ENCODE assay signal across 18 cellular contexts in genomic region chr12:727321-727720, GRCh38. TPM values are rescaled to one million over a fixed set of nuclear protein-coding genes. Genes with fewer than 3 reads are reported as not detected.
DNase-seq lines count a peak whose midpoint lies in the region; ATAC-seq and TF ChIP-seq lines count a peak whose summit lies in the region.
"Had no signal": no experiment of that assay in that cellular context is flagged by ENCODE, and none has a peak within 500 bp of the region (broad histone marks: within the 10 kb centered on the region; RNA-seq: fewer than 3 reads in every experiment).

No MANE protein-coding gene starts in this region.

- no peak overlapping the region for H2AFZ ChIP-seq in trophoblast cell (ENCODE audit: insufficient read depth, low read length, poor library complexity)

- no CpG with 5 or more reads among the region's 6 CpGs for WGBS in trophoblast cell (ENCODE audit: extremely low coverage, insufficient coverage, insufficient read length)

- H3K4me3 ChIP-seq in brain microvascular endothelial cell (ENCODE audit: low read depth, low read length) (no peak overlapping the region), trophoblast cell (ENCODE audit: low read depth, low read length) (no peak overlapping the region)

- H3K18ac ChIP-seq in trophoblast cell (ENCODE audit: low read length) = no peak overlapping the region

- H4K12ac ChIP-seq in trophoblast cell (ENCODE audit: low read depth, low read length) = no peak overlapping the region

- H4K91ac ChIP-seq in trophoblast cell (ENCODE audit: low read depth, low read length) = no peak overlapping the region

- H3K4me3 Mint-ChIP-seq in activated CD8-positive, alpha-beta memory T cell treated with anti-CD3 and anti-CD28 coated beads, Interleukin-2, amount 10 ng/mL, durations not matched to agents 7 days and 5 days = no peak overlapping the region
- H3K4me3 Mint-ChIP-seq: activated CD4-positive, alpha-beta T cell treated with anti-CD3 and anti-CD28 coated beads for 36 hours; activated naive CD4-positive, alpha-beta T cell treated with anti-CD3 and anti-CD28 coated beads, Interleukin-2, amount 10 ng/mL, durations not matched to agents 7 days and 5 days; CD14-positive monocyte; natural killer cell treated with Interleukin-12 subunit alpha and Interleukin-12 subunit beta and Interleukin-15 and Interleukin-18, amount 100 ng/mL, for 72 hours; stimulated activated naive CD8-positive, alpha-beta T cell treated with anti-CD3 and anti-CD28 coated beads, Interleukin-15, Interleukin-2, amounts not matched to agents 100 ng/mL and 50 ng/mL, for 24 hours had no signal

- no peak overlapping the region for H3K27ac Mint-ChIP-seq in activated CD8-positive, alpha-beta memory T cell treated with anti-CD3 and anti-CD28 coated beads, Interleukin-2, amount 10 ng/mL, durations not matched to agents 7 days and 5 days
- H3K27ac Mint-ChIP-seq: activated CD4-positive, alpha-beta T cell treated with anti-CD3 and anti-CD28 coated beads for 36 hours; natural killer cell treated with Interleukin-12 subunit alpha and Interleukin-12 subunit beta and Interleukin-15 and Interleukin-18, amount 100 ng/mL, for 72 hours had no signal

- in situ Hi-C loops in brain microvascular endothelial cell (cut with HindIII; ENCODE audit: low pct_ligation_motif_present, low sequenced_read_pairs) = no loop called here

- ATAC-seq in activated CD8-positive, alpha-beta memory T cell treated with anti-CD3 and anti-CD28 coated beads, Interleukin-2, amount 10 ng/mL, durations not matched to agents 7 days and 5 days = no peak
- ATAC-seq: activated CD4-positive, alpha-beta T cell treated with anti-CD3 and anti-CD28 coated beads for 36 hours; HCT116; natural killer cell treated with Interleukin-12 subunit alpha and Interleukin-12 subunit beta and Interleukin-15 and Interleukin-18, amount 100 ng/mL, for 72 hours had no signal

- no peak overlapping the region for H2BK12ac ChIP-seq in trophoblast cell (ENCODE audit: low read length)

- no peaks in the 10 kb centered on the region for H3K27me3 Mint-ChIP-seq in activated CD8-positive, alpha-beta memory T cell treated with anti-CD3 and anti-CD28 coated beads, Interleukin-2, amount 10 ng/mL, durations not matched to agents 7 days and 5 days
- H3K27me3 Mint-ChIP-seq: activated CD4-positive, alpha-beta T cell treated with anti-CD3 and anti-CD28 coated beads for 36 hours; activated naive CD4-positive, alpha-beta T cell treated with anti-CD3 and anti-CD28 coated beads, Interleukin-2, amount 10 ng/mL, durations not matched to agents 7 days and 5 days; natural killer cell treated with Interleukin-12 subunit alpha and Interleukin-12 subunit beta and Interleukin-15 and Interleukin-18, amount 100 ng/mL, for 72 hours; stimulated activated naive CD8-positive, alpha-beta T cell treated with anti-CD3 and anti-CD28 coated beads, Interleukin-15, Interleukin-2, amounts not matched to agents 100 ng/mL and 50 ng/mL, for 24 hours had no signal

- no peak overlapping the region for H3K23ac ChIP-seq in trophoblast cell (ENCODE audit: low read length)

- peaks cover 3 to 6% of the 10 kb centered on the region in 2 experiments for H3K4me1 ChIP-seq in trophoblast cell (ENCODE audit: control insufficient read depth in 1 of 2, insufficient read depth in 2 of 2, low read length in 2 of 2)

- peak overlapping the region; percentile 43 for H2BK120ac ChIP-seq in trophoblast cell (ENCODE audit: insufficient read depth, low read length, poor library complexity)

- peak; percentile 56 for DNase-seq in activated CD8-positive, alpha-beta memory T cell treated with anti-CD3 and anti-CD28 coated beads for 24 hours
- no peak for DNase-seq in activated CD8-positive, alpha-beta memory T cell treated with anti-CD3 and anti-CD28 coated beads, Interleukin-2, amount 10 ng/mL, durations not matched to agents 7 days and 5 days
- peak; percentile 53 for DNase-seq in brain microvascular endothelial cell
- no peak for DNase-seq in trophoblast cell
- no peak for DNase-seq in NCI-H1048 (lab: John Stamatoyannopoulos, UW)
- no peak for DNase-seq in amygdala (lab: John Stamatoyannopoulos, UW)
- DNase-seq in ureter (ENCODE audit: low spot score) = no peak
- DNase-seq: activated CD4-positive, alpha-beta T cell treated with anti-CD3 and anti-CD28 coated beads for 36 hours; activated naive CD4-positive, alpha-beta T cell treated with anti-CD3 and anti-CD28 coated beads, Interleukin-2, amount 10 ng/mL, durations not matched to agents 7 days and 5 days; NCI-H2029; NCI-H446 treated with DMSO at 0.1 percent for 48 hours; SHP77 treated with DMSO at 0.1 percent for 48 hours; T1000 had no signal

- H3K79me1 ChIP-seq in trophoblast cell (ENCODE audit: low read length) = no peaks in the 10 kb centered on the region

- peaks cover 7% of the 10 kb centered on the region for H3K9me3 ChIP-seq in KOPT-K1 (ENCODE audit: insufficient read depth, low read length, poor library complexity, severe bottlenecking)
- H3K9me3 ChIP-seq in trophoblast cell (ENCODE audit: insufficient read depth, low read depth, low read length) = no peaks in the 10 kb centered on the region

- peak overlapping the region; percentile 21 for H2AK5ac ChIP-seq in trophoblast cell (ENCODE audit: low read length)

- no peak overlapping the region for H3K14ac ChIP-seq in trophoblast cell (ENCODE audit: low read length)

- no peak for TF ChIP-seq CTCF in brain microvascular endothelial cell (IDR thresholded peaks at IDR 0.05; ENCODE audit: low read depth, low read length, missing control alignments)

- H3K36me3 ChIP-seq in KOPT-K1 (ENCODE audit: insufficient read depth, low read length) = no peaks in the 10 kb centered on the region
- H3K36me3 ChIP-seq in brain microvascular endothelial cell (replicated peaks) = no peaks in the 10 kb centered on the region
- no peaks in the 10 kb centered on the region for H3K36me3 ChIP-seq in trophoblast cell (ENCODE audit: control insufficient read depth in 1 of 2, insufficient read depth in 2 of 2, low read length in 2 of 2)

- H3K27me3 ChIP-seq in brain microvascular endothelial cell (replicated peaks) (no peaks in the 10 kb centered on the region), trophoblast cell (ENCODE audit: insufficient read depth, low read length) (no peaks in the 10 kb centered on the region)

- H3K4me2 ChIP-seq in trophoblast cell (ENCODE audit: low read length) = no peak overlapping the region

- H3K36me3 Mint-ChIP-seq in activated CD8-positive, alpha-beta memory T cell treated with anti-CD3 and anti-CD28 coated beads, Interleukin-2, amount 10 ng/mL, durations not matched to agents 7 days and 5 days = peaks cover 19% of the 10 kb centered on the region
- H3K36me3 Mint-ChIP-seq: CD14-positive monocyte; natural killer cell treated with Interleukin-12 subunit alpha and Interleukin-12 subunit beta and Interleukin-15 and Interleukin-18, amount 100 ng/mL, for 72 hours had no signal

- peaks cover 7% of the 10 kb centered on the region for H3K9me3 Mint-ChIP-seq in activated CD8-positive, alpha-beta memory T cell treated with anti-CD3 and anti-CD28 coated beads, Interleukin-2, amount 10 ng/mL, durations not matched to agents 7 days and 5 days (ENCODE audit: low read depth)
- H3K9me3 Mint-ChIP-seq: natural killer cell treated with Interleukin-12 subunit alpha and Interleukin-12 subunit beta and Interleukin-15 and Interleukin-18, amount 100 ng/mL, for 72 hours had no signal

- peaks cover 58% of the 10 kb centered on the region for H3K4me1 Mint-ChIP-seq in activated CD8-positive, alpha-beta memory T cell treated with anti-CD3 and anti-CD28 coated beads, Interleukin-2, amount 10 ng/mL, durations not matched to agents 7 days and 5 days

- no peaks in the 10 kb centered on the region for H3K79me2 ChIP-seq in trophoblast cell (ENCODE audit: control insufficient read depth, insufficient read depth, low read length, poor library complexity)

- CTCF ChIA-PET in activated CD8-positive, alpha-beta memory T cell treated with anti-CD3 and anti-CD28 coated beads, Interleukin-2, amount 10 ng/mL, durations not matched to agents 7 days and 5 days (lab: Charles Lee) = interaction anchor here (1.2 to 4.6 kb wide), 11 partner anchors 13 to 222 kb away, joined by 3 to 34 read pairs (median 4); partner anchors contain the start of gene RAD52

- H3K9ac ChIP-seq in trophoblast cell (ENCODE audit: low read length) = no peak overlapping the region

- H4K8ac ChIP-seq in trophoblast cell (ENCODE audit: low read depth, low read length) = no peak overlapping the region

- no peak overlapping the region for H2BK5ac ChIP-seq in trophoblast cell (ENCODE audit: low read depth, low read length, poor library complexity)

- H3K27ac ChIP-seq in KOPT-K1 (ENCODE audit: low read depth, low read length, poor library complexity, severe bottlenecking) = peak overlapping the region; percentile 91
- no peak overlapping the region for H3K27ac ChIP-seq in brain microvascular endothelial cell
- no peak overlapping the region for H3K27ac ChIP-seq in trophoblast cell (ENCODE audit: low read depth, low read length)

- no peak overlapping the region for H3K4ac ChIP-seq in trophoblast cell (ENCODE audit: low read depth, low read length)

RNA-seq across cellular contexts. Expression of gene WNK1, which starts 25.1 kb away (rescaled TPM):
- total RNA-seq in activated CD8-positive, alpha-beta memory T cell treated with anti-CD3 and anti-CD28 coated beads, Interleukin-2, amount 10 ng/mL, durations not matched to agents 7 days and 5 days = 100 to 1,000 TPM; 199 to 211 TPM
- 67.0 and 67.8 TPM in 2 replicates for polyA plus RNA-seq in trophoblast cell (2013)
- total RNA-seq in ureter = 203 TPM

Comparison
In these comparisons a context has a peak if more than half of its experiments do, and no peak if none do; other contexts are left out.
1. DNase-seq: peak in activated CD8-positive, alpha-beta memory T cell treated with anti-CD3 and anti-CD28 coated beads for 24 hours (single experiment) and brain microvascular endothelial cell (single experiment); none in activated CD8-positive, alpha-beta memory T cell treated with anti-CD3 and anti-CD28 coated beads, Interleukin-2, amount 10 ng/mL, durations not matched to agents 7 days and 5 days (single experiment), trophoblast cell (0 of 2), NCI-H1048 (single experiment), amygdala (0 of 56) and ureter (single experiment).